15 cellular contexts compared by ENCODE assay signal in genomic region chr10:114335614-114336013, GRCh38.
DNase-seq lines count a peak whose midpoint lies in the region; TF ChIP-seq lines count a peak whose summit lies in the region.
"Had no signal": no experiment of that assay in that cellular context is flagged by ENCODE, and none has a peak within 500 bp of the region (broad histone marks: within the 10 kb centered on the region; RNA-seq: fewer than 3 reads in every experiment).

No MANE protein-coding gene starts in this region.

- H3K27ac ChIP-seq in HEK293 (ENCODE audit: extremely low read depth, low read depth, low read length) = no peak overlapping the region
- peak overlapping the region; percentile 64; the same call in 1 of the 2 replicates for H3K27ac ChIP-seq in MM.1S (ENCODE audit: low read length)
- peak overlapping the region; percentile 69 for H3K27ac ChIP-seq in smooth muscle cell (ENCODE audit: low read depth)
- H3K27ac ChIP-seq in sigmoid colon = no peak overlapping the region
- H3K27ac ChIP-seq: A549, GM23248 had no signal

- peak overlapping the region; percentile 51; the same call in 1 of the 2 replicates for H3K4me2 ChIP-seq in MM.1S (ENCODE audit: low read depth, low read length)
- H3K4me2 ChIP-seq in smooth muscle cell = peak overlapping the region; percentile 17
- H3K4me2 ChIP-seq: A549 had no signal

- CTCF ChIA-PET in HEK293 (lab: Yijun Ruan, JAX) = interaction anchor here (0.7 to 1.1 kb wide), 4 partner anchors 104 to 374 kb away, joined by 4 to 6 read pairs (median 6); no protein-coding TSS in a partner anchor

- H3K9ac ChIP-seq in MM.1S (ENCODE audit: low read length) = no peak overlapping the region
- H3K9ac ChIP-seq in adipocyte (ENCODE audit: low read length) = no peak overlapping the region
- no peak overlapping the region for H3K9ac ChIP-seq in smooth muscle cell (ENCODE audit: low read depth)
- H3K9ac ChIP-seq: GM23248 had no signal

- H4K20me1 ChIP-seq in MM.1S (ENCODE audit: insufficient read depth, low read length) = no peaks in the 10 kb centered on the region
- peaks cover 37% of the 10 kb centered on the region for H4K20me1 ChIP-seq in smooth muscle cell (ENCODE audit: low read depth)

- H3K27me3 ChIP-seq in MM.1S (replicated peaks; ENCODE audit: insufficient read depth, low read length) (no peaks in the 10 kb centered on the region), adipocyte (replicated peaks; ENCODE audit: control insufficient read depth, insufficient read depth, low read length) (peaks cover 31% of the 10 kb centered on the region), smooth muscle cell (ENCODE audit: low read depth) (no peaks in the 10 kb centered on the region), sigmoid colon (no peaks in the 10 kb centered on the region)

- H3F3A ChIP-seq in MM.1S (ENCODE audit: insufficient read depth, low read length) (peaks cover 6% of the 10 kb centered on the region; the same call in 1 of the 2 replicates), smooth muscle cell (ENCODE audit: low read depth) (peaks cover 21% of the 10 kb centered on the region)

- H3K79me2 ChIP-seq in MM.1S (ENCODE audit: low read length) (no peaks in the 10 kb centered on the region), smooth muscle cell (ENCODE audit: low read depth) (peaks cover 5% of the 10 kb centered on the region)

- no peaks in the 10 kb centered on the region for H3K9me3 ChIP-seq in HEK293 (ENCODE audit: control insufficient read depth, insufficient read depth, low read depth, low read length)
- H3K9me3 ChIP-seq in MM.1S (replicated peaks; ENCODE audit: insufficient read depth, low read length) = no peaks in the 10 kb centered on the region
- no peaks in the 10 kb centered on the region for H3K9me3 ChIP-seq in adipocyte (ENCODE audit: control insufficient read depth, low read length)
- no peaks in the 10 kb centered on the region for H3K9me3 ChIP-seq in smooth muscle cell (replicated peaks; ENCODE audit: low read depth)
- H3K9me3 ChIP-seq in sigmoid colon = no peaks in the 10 kb centered on the region
- H3K9me3 ChIP-seq: A549 had no signal

- no peak for TF ChIP-seq POLR2A in sigmoid colon (IDR thresholded peaks at IDR 0.05)

- H3K4me1 ChIP-seq in HEK293 (ENCODE audit: control insufficient read depth, insufficient read depth, low read length) (0 out of 2 replicates have a peak, but pooled peaks cover 2% of the 10 kb centered on the region), MM.1S (ENCODE audit: low read length) (peaks cover 48% of the 10 kb centered on the region), adipocyte (ENCODE audit: control insufficient read depth, insufficient read depth, low read length) (no peaks in the 10 kb centered on the region), smooth muscle cell (ENCODE audit: low read depth) (peaks cover 23% of the 10 kb centered on the region), sigmoid colon (peaks cover 0 to 30% (median 16%) of the 10 kb centered on the region in 4 donors)
- H3K4me1 ChIP-seq: A549 had no signal

- TF ChIP-seq CTCF in HEK293 (tag by site-specific recombination; IDR thresholded peaks at IDR 0.05) = no peak
- no peak for TF ChIP-seq CTCF in MM.1S (IDR thresholded peaks at IDR 0.05; ENCODE audit: low read length)
- TF ChIP-seq CTCF in smooth muscle cell (IDR thresholded peaks at IDR 0.05; ENCODE audit: borderline replicate concordance, insufficient read depth, poor library complexity, severe bottlenecking) = no peak
- TF ChIP-seq CTCF in sigmoid colon (IDR thresholded peaks at IDR 0.05) = no peak

- intact Hi-C loops in sigmoid colon (cut with DNase I) = no loop called here

- H2AFZ ChIP-seq in MM.1S (ENCODE audit: low read length) = peak overlapping the region; percentile 25
- no peak overlapping the region for H2AFZ ChIP-seq in smooth muscle cell (ENCODE audit: low read depth)
- H2AFZ ChIP-seq: GM23248 had no signal

- H3K9me2 ChIP-seq in MM.1S (replicated peaks; ENCODE audit: insufficient read depth, low read length) = no peaks in the 10 kb centered on the region

- DNase-seq in MM.1S (peak; percentile 59), adipocyte (ENCODE audit: low read depth) (peak; percentile 12), smooth muscle cell (lab: John Stamatoyannopoulos, UW; ENCODE audit: unreplicated experiment) (no peak), NCI-H1092 (lab: John Stamatoyannopoulos, UW) (no peak), AML-193 (lab: John Stamatoyannopoulos, UW) (no peak), sigmoid colon (no peak)
- DNase-seq: C1 segment of cervical spinal cord; Calu3; CD4-positive, alpha-beta T cell; DMS79; GM23248; IMR-90 had no signal

- H3K4me3 ChIP-seq in HEK293 (ENCODE audit: low read depth, low read length) (no peak overlapping the region), MM.1S (ENCODE audit: low read length) (no peak overlapping the region), adipocyte (ENCODE audit: low read length) (no peak overlapping the region), smooth muscle cell (no peak overlapping the region), sigmoid colon (no peak overlapping the region)
- H3K4me3 ChIP-seq: A549, GM12878, GM23248 had no signal

- no peak for TF ChIP-seq EP300 in sigmoid colon (IDR thresholded peaks at IDR 0.05)

- POLR2A ChIA-PET in HEK293 (lab: Yijun Ruan, JAX) = no interaction called here

- no peaks in the 10 kb centered on the region for H3K36me3 ChIP-seq in HEK293 (ENCODE audit: control insufficient read depth in 2 of 2, insufficient read depth in 1 of 2, low read length in 2 of 2)
- no peaks in the 10 kb centered on the region for H3K36me3 ChIP-seq in MM.1S (replicated peaks; ENCODE audit: insufficient read depth, low read length)
- H3K36me3 ChIP-seq in adipocyte (ENCODE audit: control insufficient read depth, insufficient read depth, low read length, severe bottlenecking) = no peaks in the 10 kb centered on the region
- H3K36me3 ChIP-seq in smooth muscle cell (ENCODE audit: low read depth) = no peaks in the 10 kb centered on the region
- H3K36me3 ChIP-seq in sigmoid colon = no peaks in the 10 kb centered on the region

- 66% methylated on average over 3 of the region's 3 CpGs for WGBS in smooth muscle cell (ENCODE audit: low lambda C conversion rate)
- 50 to 79% methylated on average over 3 of the region's 3 CpGs for WGBS in sigmoid colon, 2 donors

TF ChIP-seq in HEK293, 187 proteins besides CTCF, POLR2A, EP300 and RAD21:
- no peak for TF ChIP-seq GLIS2 (tag by site-specific recombination; IDR thresholded peaks at IDR 0.05)
- peak; percentile 78 for TF ChIP-seq SP7 (tag by site-specific recombination; IDR thresholded peaks at IDR 0.05)
- TF ChIP-seq, protein P1, sequence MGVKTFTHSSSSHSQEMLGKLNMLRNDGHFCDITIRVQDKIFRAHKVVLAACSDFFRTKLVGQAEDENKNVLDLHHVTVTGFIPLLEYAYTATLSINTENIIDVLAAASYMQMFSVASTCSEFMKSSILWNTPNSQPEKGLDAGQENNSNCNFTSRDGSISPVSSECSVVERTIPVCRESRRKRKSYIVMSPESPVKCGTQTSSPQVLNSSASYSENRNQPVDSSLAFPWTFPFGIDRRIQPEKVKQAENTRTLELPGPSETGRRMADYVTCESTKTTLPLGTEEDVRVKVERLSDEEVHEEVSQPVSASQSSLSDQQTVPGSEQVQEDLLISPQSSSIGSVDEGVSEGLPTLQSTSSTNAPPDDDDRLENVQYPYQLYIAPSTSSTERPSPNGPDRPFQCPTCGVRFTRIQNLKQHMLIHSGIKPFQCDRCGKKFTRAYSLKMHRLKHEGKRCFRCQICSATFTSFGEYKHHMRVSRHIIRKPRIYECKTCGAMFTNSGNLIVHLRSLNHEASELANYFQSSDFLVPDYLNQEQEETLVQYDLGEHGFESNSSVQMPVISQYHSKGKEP (tag by site-specific recombination; IDR thresholded peaks at IDR 0.05) = 0 out of 2 replicates have a peak, but pooled peaks have one; percentile 7

Comparison
In these comparisons a context has a peak if more than half of its experiments do, and no peak if none do; other contexts are left out.
1. H3K27ac ChIP-seq: peak in MM.1S (single experiment) and smooth muscle cell (single experiment); none in HEK293 (single experiment) and sigmoid colon (0 of 4).
2. DNase-seq: peak in MM.1S (single experiment) and adipocyte (single experiment); none in smooth muscle cell (single experiment), NCI-H1092 (single experiment), AML-193 (0 of 2) and sigmoid colon (single experiment).